25 cellular contexts compared by ENCODE assay signal in the genomic region with DNA sequence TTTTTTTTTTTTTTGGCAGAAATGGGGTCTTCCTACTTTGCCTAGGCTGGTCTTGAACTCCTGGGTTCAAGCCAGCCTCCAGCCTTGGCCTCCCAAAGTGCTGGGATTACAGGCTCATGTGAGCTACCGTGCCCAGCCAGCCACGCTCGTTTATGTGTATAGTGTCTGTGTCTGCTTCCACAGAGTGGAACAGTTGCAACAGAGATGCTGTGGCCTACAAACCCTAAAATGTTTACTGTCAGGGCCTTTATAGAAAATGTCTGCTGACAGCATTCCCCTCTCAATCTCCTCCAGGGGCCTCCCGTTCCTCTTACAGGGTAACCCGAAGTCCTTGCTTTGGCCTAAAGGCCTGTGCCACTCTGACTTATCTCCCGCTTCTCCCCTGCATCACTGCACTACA.
"Had no signal": no experiment of that assay in that cellular context is flagged by ENCODE, and none has a peak within 500 bp of the region (broad histone marks: within the 10 kb centered on the region; RNA-seq: fewer than 3 reads in every experiment).

No MANE protein-coding gene starts in this region.

- DNase-seq: heart right ventricle; left lung; mesendoderm; naive B cell; natural killer cell; nephron progenitor cell; nucleus accumbens; psoas muscle; right lobe of liver; stimulated activated CD4-positive, alpha-beta T cell treated with anti-CD3 and anti-CD28 coated beads, Interleukin-12 subunit alpha, Interleukin-12 subunit beta, amount 100 ng/mL, for 4 hours; stimulated activated CD4-positive, alpha-beta T cell treated with anti-CD3 and anti-CD28 coated beads, Interleukin-15, amount 100 ng/mL, for 24 hours; stimulated activated CD4-positive, alpha-beta T cell treated with anti-CD3 and anti-CD28 coated beads, Interleukin-2, amount 100 ng/mL, for 24 hours; stimulated activated CD4-positive, alpha-beta T cell treated with anti-CD3 and anti-CD28 coated beads, Interleukin-4, amount 100 ng/mL, for 1 hour; stimulated activated naive B cell treated with anti-CD40 and anti-IgM and Interleukin-4, amounts not matched to agents 10 μg/mL and 1 μg/mL and 100 μg/mL, for 72 hours; stimulated activated naive CD8-positive, alpha-beta T cell treated with anti-CD3 and anti-CD28 coated beads, Interleukin-15, Interleukin-2, amounts not matched to agents 100 U/mL and 50 U/mL, for 24 hours; tibial artery; trophoblast cell; upper lobe of right lung; uterus had no signal

- H3K27ac ChIP-seq: heart right ventricle, hepatocyte, left lung, parathyroid adenoma, psoas muscle, right atrium auricular region, right lobe of liver, suprapubic skin, thoracic aorta, tibial artery, upper lobe of right lung, uterus had no signal

- H3K36me3 Mint-ChIP-seq: mesothelial cell of epicardium; naive B cell; natural killer cell; stimulated activated naive B cell treated with anti-CD40 and anti-IgM and Interleukin-4, amounts not matched to agents 10 μg/mL and 1 μg/mL and 100 μg/mL, for 72 hours had no signal

- H3K27ac Mint-ChIP-seq: mesothelial cell of epicardium; natural killer cell; nephron progenitor cell; stimulated activated naive B cell treated with anti-CD40 and anti-IgM and Interleukin-4, amounts not matched to agents 10 μg/mL and 1 μg/mL and 100 μg/mL, for 72 hours had no signal

- H3K9me3 Mint-ChIP-seq: mesothelial cell of epicardium; natural killer cell; nephron progenitor cell; stimulated activated naive B cell treated with anti-CD40 and anti-IgM and Interleukin-4, amounts not matched to agents 10 μg/mL and 1 μg/mL and 100 μg/mL, for 72 hours had no signal

- H3K4me1 Mint-ChIP-seq: mesothelial cell of epicardium; naive B cell; stimulated activated naive B cell treated with anti-CD40 and anti-IgM and Interleukin-4, amounts not matched to agents 10 μg/mL and 1 μg/mL and 100 μg/mL, for 72 hours had no signal

- ATAC-seq: heart right ventricle; left lung; natural killer cell; psoas muscle; right lobe of liver; stimulated activated naive B cell treated with anti-CD40 and anti-IgM and Interleukin-4, amounts not matched to agents 10 μg/mL and 1 μg/mL and 100 μg/mL, for 72 hours; stimulated activated naive CD8-positive, alpha-beta T cell treated with anti-CD3 and anti-CD28 coated beads, Interleukin-15, Interleukin-2, amounts not matched to agents 100 U/mL and 50 U/mL, for 24 hours; upper lobe of right lung had no signal

- H3K4me3 Mint-ChIP-seq: mesothelial cell of epicardium; naive B cell; natural killer cell; nephron progenitor cell; stimulated activated naive B cell treated with anti-CD40 and anti-IgM and Interleukin-4, amounts not matched to agents 10 μg/mL and 1 μg/mL and 100 μg/mL, for 72 hours had no signal
